Comparison of ENCODE assay signal across 29 cellular contexts in genomic region chr1:47618830-47619229, GRCh38.
A peak's percentile ranks its signal among the peaks of the same experiment; 100 is the strongest.
DNase-seq lines count a peak whose midpoint lies in the region; ATAC-seq and TF ChIP-seq lines count a peak whose summit lies in the region.
"Had no signal": no experiment of that assay in that cellular context is flagged by ENCODE, and none has a peak within 500 bp of the region (broad histone marks: within the 10 kb centered on the region; RNA-seq: fewer than 3 reads in every experiment).

No MANE protein-coding gene starts in this region.

- H4K20me1 ChIP-seq in HCT116 (ENCODE audit: insufficient read depth), result no peaks in the 10 kb centered on the region

- RAD21 ChIA-PET in HCT116 (lab: Charles Lee; ENCODE audit: low non-redundant PET in 1 of 2, low total read pairs in 2 of 2, uncharacterized antibody in 2 of 2, unreplicated experiment in 2 of 2), result no interaction called here

- no peak overlapping the region for H3K27ac ChIP-seq in C4-2B
- no peak overlapping the region for H3K27ac ChIP-seq in HCT116 (ENCODE audit: low read depth, low read length)
- no peak overlapping the region for H3K27ac ChIP-seq in VCaP
- H3K27ac ChIP-seq: HL-60, ovary, thoracic aorta, uterus had no signal

- no TSS peak for BruUV-seq in HCT116 (replicated peaks; lab: Mats Ljungman, UMichigan)

- no peak for TF ChIP-seq POLR2A in HCT116 (IDR thresholded peaks at IDR 0.05; ENCODE audit: borderline replicate concordance, extremely low read depth, insufficient read depth, insufficient read length)

- no peak overlapping the region for H3K4me3 ChIP-seq in HCT116 (replicated peaks in 1 of 2; ENCODE audit: low read depth in 1 of 2, low read length in 2 of 2)
- H3K4me3 ChIP-seq: MG63, ovary, thoracic aorta, uterus had no signal

- no peaks in the 10 kb centered on the region for H3K36me3 ChIP-seq in HCT116 (ENCODE audit: control insufficient read depth in 1 of 2, insufficient read depth in 2 of 2, low read length in 2 of 2)
- H3K36me3 ChIP-seq: MG63, ovary, thoracic aorta, uterus had no signal

- POLR2A ChIA-PET in HCT116 (lab: Charles Lee), result no interaction called here

- intact Hi-C loops in HCT116 (cut with micrococcal nuclease), result no loop called here

- H3K4me2 ChIP-seq in HCT116 (ENCODE audit: low read length), result no peak overlapping the region

- no peaks in the 10 kb centered on the region for H3K79me2 ChIP-seq in HCT116 (ENCODE audit: insufficient read depth, low read length)

- peaks cover 6 to 11% of the 10 kb centered on the region in 2 experiments; a peak in 2 of 4 replicates for H3K4me1 ChIP-seq in HCT116 (ENCODE audit: control insufficient read depth in 1 of 2, insufficient read depth in 2 of 2, low read length in 2 of 2)
- H3K4me1 ChIP-seq: uterus had no signal

- ATAC-seq in HCT116, result peak; percentile 42; the same call in 1 of the 2 replicates
- ATAC-seq: stimulated activated naive CD8-positive, alpha-beta T cell treated with anti-CD3 and anti-CD28 coated beads, Interleukin-15, amount 100 ng/mL, for 72 hours had no signal

- H3K27me3 ChIP-seq in HCT116 (ENCODE audit: insufficient read depth, low read length), result no peaks in the 10 kb centered on the region
- H3K27me3 ChIP-seq: MG63, ovary, uterus had no signal

- CTCF ChIA-PET in HCT116 (lab: Charles Lee), result interaction anchor here (1.5 kb wide), 1 partner anchor 181 kb away, joined by 6 read pairs; the partner anchor contains the start of gene FOXD2

- H3K9me2 ChIP-seq in HCT116 (ENCODE audit: insufficient read depth), result no peaks in the 10 kb centered on the region

- no peak overlapping the region for H3K9ac ChIP-seq in HCT116 (ENCODE audit: low read length)

- TF ChIP-seq CTCF in C4-2B (conservative IDR thresholded peaks at IDR 0.05), result peak; percentile 13
- peak in 1 of 3 experiments; percentile 16; a peak in 1 of 6 replicates for TF ChIP-seq CTCF in HCT116 (IDR thresholded peaks at IDR 0.05 in 2 of 3, conservative IDR thresholded peaks at IDR 0.05 in 1 of 3; ENCODE audit: borderline replicate concordance in 1 of 3, insufficient read depth in 1 of 3, low read depth in 2 of 3, low read length in 2 of 3)
- TF ChIP-seq CTCF in VCaP (conservative IDR thresholded peaks at IDR 0.05), result peak; percentile 16; the same call in 1 of the 2 replicates

- no peak overlapping the region for H2AFZ ChIP-seq in HCT116 (ENCODE audit: low read depth, low read length, poor library complexity, severe bottlenecking)

- DNase-seq in HCT116 (ENCODE audit: low read depth, low spot score) (no peak), left kidney (ENCODE audit: low read depth, low spot score) (peak; percentile 86), cerebellum (ENCODE audit: low spot score) (no peak), NCI-H774 (lab: John Stamatoyannopoulos, UW) (no peak), DMS79 treated with DMSO at 0.1 percent for 48 hours (lab: John Stamatoyannopoulos, UW) (no peak)
- no peak for DNase-seq in activated naive CD4-positive, alpha-beta T cell treated with Interleukin-2 at 50 U/mL for 16 hours
- DNase-seq: activated CD4-positive, alpha-beta memory T cell treated with anti-CD3 and anti-CD28 coated beads for 36 hours; activated CD4-positive, alpha-beta T cell treated with anti-CD3 and anti-CD28 coated beads for 1 hour; activated effector memory CD4-positive, alpha-beta T cell treated with Interleukin-2 at 50 U/mL for 16 hours; AML-193; aorta; CD4-positive, alpha-beta T cell; effector memory CD4-positive, alpha-beta T cell; erythroblast; H9; KG1; MG63; midbrain; NCI-H1105; NCI-H187; NCI-H526 treated with DMSO at 0.1 percent for 48 hours; SHP77 treated with DMSO at 0.1 percent for 48 hours; stimulated activated naive CD8-positive, alpha-beta T cell treated with anti-CD3 and anti-CD28 coated beads, Interleukin-15, amount 100 ng/mL, for 72 hours; uterus had no signal

- no peaks in the 10 kb centered on the region for H3K9me3 ChIP-seq in HCT116 (ENCODE audit: control insufficient read depth in 1 of 2, insufficient read depth in 1 of 2, low read depth in 1 of 2, low read length in 2 of 2)
- H3K9me3 ChIP-seq: MG63, ovary, thoracic aorta, uterus had no signal

- no peak; the same call in 1 of the 2 replicates for TF ChIP-seq RAD21 in HCT116 (IDR thresholded peaks at IDR 0.05; ENCODE audit: low read depth)

TF ChIP-seq in HCT116, 20 proteins besides CTCF, POLR2A, EP300 and RAD21:
- TF ChIP-seq EZH2phosphoT487 (IDR thresholded peaks at IDR 0.05; ENCODE audit: borderline replicate concordance) (no peak), SRF (IDR thresholded peaks at IDR 0.05; ENCODE audit: low read depth) (no peak), SIN3A (IDR thresholded peaks at IDR 0.05; ENCODE audit: low read depth) (no peak), JUND (IDR thresholded peaks at IDR 0.05) (no peak), TCF7L2 (IDR thresholded peaks at IDR 0.05; ENCODE audit: borderline replicate concordance, extremely low read depth, insufficient read depth, insufficient read length) (no peak), EGR1 (IDR thresholded peaks at IDR 0.05; ENCODE audit: low read depth) (no peak), EZH2 (IDR thresholded peaks at IDR 0.05) (no peak), ZNF274 (IDR thresholded peaks at IDR 0.05; ENCODE audit: low read depth, low read length) (no peak), YY1 (IDR thresholded peaks at IDR 0.05; ENCODE audit: extremely low read depth, insufficient replicate concordance, low read depth, low read length) (no peak), CEBPB (IDR thresholded peaks at IDR 0.05; ENCODE audit: low read depth) (no peak), SP1 (IDR thresholded peaks at IDR 0.05; ENCODE audit: low read depth) (no peak), CBX3 (IDR thresholded peaks at IDR 0.05; ENCODE audit: low read depth) (no peak), FOSL1 (IDR thresholded peaks at IDR 0.05; ENCODE audit: low read depth) (no peak), POLR2AphosphoS5 (IDR thresholded peaks at IDR 0.05; ENCODE audit: low read depth, low read length) (no peak), ZFX (IDR thresholded peaks at IDR 0.05) (no peak)
- TF ChIP-seq, protein P1, sequence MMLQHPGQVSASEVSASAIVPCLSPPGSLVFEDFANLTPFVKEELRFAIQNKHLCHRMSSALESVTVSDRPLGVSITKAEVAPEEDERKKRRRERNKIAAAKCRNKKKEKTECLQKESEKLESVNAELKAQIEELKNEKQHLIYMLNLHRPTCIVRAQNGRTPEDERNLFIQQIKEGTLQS (IDR thresholded peaks at IDR 0.05), result no peak
- TF ChIP-seq, protein P2, sequence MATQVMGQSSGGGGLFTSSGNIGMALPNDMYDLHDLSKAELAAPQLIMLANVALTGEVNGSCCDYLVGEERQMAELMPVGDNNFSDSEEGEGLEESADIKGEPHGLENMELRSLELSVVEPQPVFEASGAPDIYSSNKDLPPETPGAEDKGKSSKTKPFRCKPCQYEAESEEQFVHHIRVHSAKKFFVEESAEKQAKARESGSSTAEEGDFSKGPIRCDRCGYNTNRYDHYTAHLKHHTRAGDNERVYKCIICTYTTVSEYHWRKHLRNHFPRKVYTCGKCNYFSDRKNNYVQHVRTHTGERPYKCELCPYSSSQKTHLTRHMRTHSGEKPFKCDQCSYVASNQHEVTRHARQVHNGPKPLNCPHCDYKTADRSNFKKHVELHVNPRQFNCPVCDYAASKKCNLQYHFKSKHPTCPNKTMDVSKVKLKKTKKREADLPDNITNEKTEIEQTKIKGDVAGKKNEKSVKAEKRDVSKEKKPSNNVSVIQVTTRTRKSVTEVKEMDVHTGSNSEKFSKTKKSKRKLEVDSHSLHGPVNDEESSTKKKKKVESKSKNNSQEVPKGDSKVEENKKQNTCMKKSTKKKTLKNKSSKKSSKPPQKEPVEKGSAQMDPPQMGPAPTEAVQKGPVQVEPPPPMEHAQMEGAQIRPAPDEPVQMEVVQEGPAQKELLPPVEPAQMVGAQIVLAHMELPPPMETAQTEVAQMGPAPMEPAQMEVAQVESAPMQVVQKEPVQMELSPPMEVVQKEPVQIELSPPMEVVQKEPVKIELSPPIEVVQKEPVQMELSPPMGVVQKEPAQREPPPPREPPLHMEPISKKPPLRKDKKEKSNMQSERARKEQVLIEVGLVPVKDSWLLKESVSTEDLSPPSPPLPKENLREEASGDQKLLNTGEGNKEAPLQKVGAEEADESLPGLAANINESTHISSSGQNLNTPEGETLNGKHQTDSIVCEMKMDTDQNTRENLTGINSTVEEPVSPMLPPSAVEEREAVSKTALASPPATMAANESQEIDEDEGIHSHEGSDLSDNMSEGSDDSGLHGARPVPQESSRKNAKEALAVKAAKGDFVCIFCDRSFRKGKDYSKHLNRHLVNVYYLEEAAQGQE (IDR thresholded peaks at IDR 0.05; ENCODE audit: low read depth), result no peak
- TF ChIP-seq, protein P3, sequence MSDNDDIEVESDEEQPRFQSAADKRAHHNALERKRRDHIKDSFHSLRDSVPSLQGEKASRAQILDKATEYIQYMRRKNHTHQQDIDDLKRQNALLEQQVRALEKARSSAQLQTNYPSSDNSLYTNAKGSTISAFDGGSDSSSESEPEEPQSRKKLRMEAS (IDR thresholded peaks at IDR 0.05), result no peak
